9 cellular contexts compared by ENCODE assay signal in genomic region chr10:3071405-3072198, GRCh38. TPM values are rescaled to one million over a fixed set of nuclear protein-coding genes. Genes with fewer than 3 reads are reported as not detected.
DNase-seq lines count a peak whose midpoint lies in the region; ATAC-seq and TF ChIP-seq lines count a peak whose summit lies in the region.
"Had no signal": no experiment of that assay in that cellular context is flagged by ENCODE, and none has a peak within 500 bp of the region (broad histone marks: within the 10 kb centered on the region; RNA-seq: fewer than 3 reads in every experiment).

No MANE protein-coding gene starts in this region.

- H3K36me3 Mint-ChIP-seq in activated naive CD8-positive, alpha-beta T cell treated with anti-CD3 and anti-CD28 coated beads, Interleukin-2, amount 50 U/mL, for 24 hours (ENCODE audit: low read depth): peaks cover 72% of the 10 kb centered on the region

- H3K4me1 Mint-ChIP-seq in activated naive CD8-positive, alpha-beta T cell treated with anti-CD3 and anti-CD28 coated beads, Interleukin-2, amount 50 U/mL, for 24 hours: peaks cover 62% of the 10 kb centered on the region

- peak overlapping the region; percentile 86 for H3K27ac Mint-ChIP-seq in activated naive CD8-positive, alpha-beta T cell treated with anti-CD3 and anti-CD28 coated beads, Interleukin-2, amount 50 U/mL, for 24 hours

- peaks cover 2% of the 10 kb centered on the region for H3K27me3 Mint-ChIP-seq in activated naive CD8-positive, alpha-beta T cell treated with anti-CD3 and anti-CD28 coated beads, Interleukin-2, amount 50 U/mL, for 24 hours

- no peaks in the 10 kb centered on the region for H3K9me3 Mint-ChIP-seq in activated naive CD8-positive, alpha-beta T cell treated with anti-CD3 and anti-CD28 coated beads, Interleukin-2, amount 50 U/mL, for 24 hours

- H3K4me3 Mint-ChIP-seq in activated naive CD8-positive, alpha-beta T cell treated with anti-CD3 and anti-CD28 coated beads, Interleukin-2, amount 50 U/mL, for 24 hours: peak overlapping the region; percentile 69

- peaks cover 0 to 16% (median 0%) of the 10 kb centered on the region in 45 donors for H3K27me3 ChIP-seq in dorsolateral prefrontal cortex

- H3K4me3 ChIP-seq in dorsolateral prefrontal cortex: no peak overlapping the region

- intact Hi-C loops in dorsolateral prefrontal cortex (cut with DNase I): no loop called here

- no peak for TF ChIP-seq CTCF in dorsolateral prefrontal cortex (IDR thresholded peaks at IDR 0.05 in 54 of 56, conservative IDR thresholded peaks at IDR 0.05 in 2 of 56; ENCODE audit: low read depth in 1 of 56, partially characterized antibody in 56 of 56)

- peak; percentile 56 for DNase-seq in DMS53 (lab: John Stamatoyannopoulos, UW)
- peak; percentile 18 for DNase-seq in NCI-H460 (ENCODE audit: extremely low read depth, low read depth)
- peak; percentile 48 for DNase-seq in activated naive CD8-positive, alpha-beta T cell treated with anti-CD3 and anti-CD28 coated beads, Interleukin-2, amount 50 U/mL, for 24 hours
- peak; percentile 81 for DNase-seq in non-pigmented ciliary epithelial cell (ENCODE audit: low read depth)
- DNase-seq in NCI-H345 (lab: John Stamatoyannopoulos, UW): no peak
- no peak for DNase-seq in dorsolateral prefrontal cortex

- ATAC-seq in activated naive CD8-positive, alpha-beta T cell treated with anti-CD3 and anti-CD28 coated beads, Interleukin-2, amount 50 U/mL, for 24 hours: peak; percentile 85
- ATAC-seq in HG03460 (IDR thresholded peaks at IDR 0.05; ENCODE audit: unreplicated experiment) (no peak), GM21381 (IDR thresholded peaks at IDR 0.05; ENCODE audit: unreplicated experiment) (no peak)
- ATAC-seq: left lobe of liver had no signal

- H3K27ac ChIP-seq in dorsolateral prefrontal cortex: no peak overlapping the region

RNA-seq across cellular contexts. Expression of gene PFKP, which starts 4.3 kb away (rescaled TPM):
- 168 and 190 TPM in 2 replicates for total RNA-seq in NCI-H460 (2014; rRNA removed; shearing (Covaris generic))
- polyA plus RNA-seq in NCI-H460 (2014; cell fraction: nucleus; rRNA removed): 273 and 314 TPM in 2 replicates
- 100 to 1,000 TPM; 129 to 619 (median 286) TPM for total RNA-seq in dorsolateral prefrontal cortex

Comparison
In these comparisons a context has a peak if more than half of its experiments do, and no peak if none do; other contexts are left out.
1. DNase-seq: peak in DMS53 (single experiment), NCI-H460 (single experiment), activated naive CD8-positive, alpha-beta T cell treated with anti-CD3 and anti-CD28 coated beads, Interleukin-2, amount 50 U/mL, for 24 hours (single experiment) and non-pigmented ciliary epithelial cell (single experiment); none in NCI-H345 (single experiment) and dorsolateral prefrontal cortex (0 of 10).